Comparison of ENCODE assay signal across 17 cellular contexts in genomic region chr11:10927533-10927932, GRCh38.
DNase-seq lines count a peak whose midpoint lies in the region; ATAC-seq and TF ChIP-seq lines count a peak whose summit lies in the region.
"Had no signal": no experiment of that assay in that cellular context is flagged by ENCODE, and none has a peak within 500 bp of the region (broad histone marks: within the 10 kb centered on the region; RNA-seq: fewer than 3 reads in every experiment).

No MANE protein-coding gene starts in this region.

- no peaks in the 10 kb centered on the region for H4K20me1 ChIP-seq in fibroblast of lung (ENCODE audit: control insufficient read depth, extremely low read depth, insufficient read depth, low read length)

- CTCF ChIA-PET in GM10248 (lab: Yijun Ruan, JAX): interaction anchor here (0.8 to 3.9 kb wide), 7 partner anchors 9 to 135 kb away, joined by 3 to 12 read pairs (median 3); no protein-coding TSS in a partner anchor

- H3K27ac ChIP-seq in fibroblast of lung (ENCODE audit: insufficient read depth, low read length) (no peak overlapping the region), urinary bladder (ENCODE audit: low read depth) (peak overlapping the region; percentile 2)
- H3K27ac ChIP-seq: C4-2B had no signal

- peaks cover 40% of the 10 kb centered on the region for H3K4me1 Mint-ChIP-seq in nephron

- no peak for ATAC-seq in GM21515 (IDR thresholded peaks at IDR 0.05; ENCODE audit: unreplicated experiment)
- ATAC-seq: HCT116 had no signal

- no peak overlapping the region for H3K4me3 ChIP-seq in fibroblast of lung (replicated peaks in 1 of 4; ENCODE audit: control extremely low read depth in 1 of 4, insufficient read depth in 1 of 4, low read depth in 3 of 4, low read length in 4 of 4)
- H3K4me3 ChIP-seq in urinary bladder (ENCODE audit: low read depth, low read length): no peak overlapping the region

- H3K36me3 ChIP-seq in fibroblast of lung (ENCODE audit: control insufficient read depth, insufficient read depth, low read length) (no peaks in the 10 kb centered on the region), urinary bladder (ENCODE audit: insufficient read depth) (no peaks in the 10 kb centered on the region)

- peak overlapping the region; percentile 2 to 81 (median 19) for H3K27ac Mint-ChIP-seq in nephron

- POLR2A ChIA-PET in GM10248 (lab: Yijun Ruan, JAX): no interaction called here

- H3K9ac ChIP-seq in fibroblast of lung (ENCODE audit: insufficient read depth, low read length): no peak overlapping the region

- no peaks in the 10 kb centered on the region for H3K27me3 ChIP-seq in fibroblast of lung (ENCODE audit: control insufficient read depth, insufficient read depth, low read length)

- H2AFZ ChIP-seq in fibroblast of lung (ENCODE audit: low read length): no peak overlapping the region

- no peaks in the 10 kb centered on the region for H3K79me2 ChIP-seq in fibroblast of lung (ENCODE audit: control insufficient read depth, insufficient read depth, low read length)

- no peaks in the 10 kb centered on the region for H3K9me3 ChIP-seq in fibroblast of lung (ENCODE audit: control insufficient read depth, insufficient read depth, low read depth, low read length)

- H3K9me3 Mint-ChIP-seq in nephron: no peaks in the 10 kb centered on the region

- peak overlapping the region; percentile 5 for H3K4me2 ChIP-seq in fibroblast of lung (ENCODE audit: extremely low read depth, insufficient read depth, low read length)

- H3K4me3 Mint-ChIP-seq in nephron: peak overlapping the region in 1 of 3 experiments; percentile 38

- H3K36me3 Mint-ChIP-seq in nephron (ENCODE audit: low read depth): no peaks in the 10 kb centered on the region

- DNase-seq in DMS 273 (lab: John Stamatoyannopoulos, UW; ENCODE audit: unreplicated experiment) (peak; percentile 43), DMS 273 treated with DMSO at 0.1 percent for 48 hours (lab: John Stamatoyannopoulos, UW) (no peak), fibroblast of lung (ENCODE audit: low read depth in 2 of 2) (no peak), H4 (ENCODE audit: low spot score) (no peak), GM10248 (ENCODE audit: extremely low spot score) (no peak)
- DNase-seq: 8988T; activated CD8-positive, alpha-beta memory T cell treated with anti-CD3 and anti-CD28 coated beads, Interleukin-2, amount 50 U/mL, for 4 hours; activated naive CD4-positive, alpha-beta T cell treated with Interleukin-2 at 50 U/mL for 16 hours; glutamatergic neuron; posterior cingulate gyrus; RPMI8226; substantia nigra had no signal

- H3K4me1 ChIP-seq in fibroblast of lung (ENCODE audit: control insufficient read depth, extremely low read depth, insufficient read depth, low read length): peaks cover 12% of the 10 kb centered on the region
- no peaks in the 10 kb centered on the region for H3K4me1 ChIP-seq in urinary bladder (ENCODE audit: insufficient read depth)

- no peak for TF ChIP-seq CTCF in fibroblast of lung (conservative IDR thresholded peaks at IDR 0.05 in 1 of 2, IDR thresholded peaks at IDR 0.05 in 1 of 2; ENCODE audit: low read depth in 1 of 2, low read length in 2 of 2)
- TF ChIP-seq CTCF in nephron (IDR thresholded peaks at IDR 0.05; ENCODE audit: unreplicated experiment in 3 of 3): no peak
- TF ChIP-seq CTCF in GM10248 (IDR thresholded peaks at IDR 0.05; ENCODE audit: control extremely low read depth, extremely low read depth, low read depth, missing control alignments): no peak

- WGBS in urinary bladder: 58% methylated on average over 1 of the region's 1 CpG

- H3K27me3 Mint-ChIP-seq in nephron (ENCODE audit: low read depth): peaks cover 4% of the 10 kb centered on the region
